ENCODE assay signal across 28 cellular contexts in the genomic region with DNA sequence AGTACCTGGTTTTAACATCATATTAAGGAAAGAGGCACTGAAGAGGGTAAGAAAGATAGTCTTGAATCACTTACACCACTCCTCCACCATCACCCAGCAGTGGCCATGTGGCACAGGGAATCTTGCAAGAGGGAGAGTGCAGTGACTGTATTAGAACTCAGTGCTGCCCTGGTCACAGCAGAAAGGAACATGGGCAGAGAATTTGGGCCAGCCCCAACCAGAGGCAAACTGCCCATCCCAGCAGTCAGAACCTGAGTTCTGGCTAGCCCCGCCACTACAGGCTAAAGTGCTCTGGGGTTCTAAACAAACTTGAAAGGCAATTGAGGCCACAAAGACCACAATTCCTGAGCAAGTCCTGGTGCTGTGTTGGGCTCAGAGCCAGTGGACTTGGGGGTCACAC.
"Had no signal": no experiment of that assay in that cellular context is flagged by ENCODE, and none has a peak within 500 bp of the region (broad histone marks: within the 10 kb centered on the region; RNA-seq: fewer than 3 reads in every experiment).

No MANE protein-coding gene starts in this region.

- DNase-seq: head of caudate nucleus; hippocampal formation; immature natural killer cell; kidney; left colon; left ventricle myocardium inferior; mesendoderm; naive B cell; natural killer cell; nephron progenitor cell; nucleus accumbens; pancreas; psoas muscle; right lobe of liver; stimulated activated CD4-positive, alpha-beta T cell treated with anti-CD3 and anti-CD28 coated beads, Interleukin-1b, Interleukin-23, amount 100 ng/mL, for 48 hours; stimulated activated CD4-positive, alpha-beta T cell treated with anti-CD3 and anti-CD28 coated beads, Interleukin-2, amount 100 ng/mL, for 48 hours; stimulated activated CD4-positive, alpha-beta T cell treated with anti-CD3 and anti-CD28 coated beads, Interleukin-4, amount 100 ng/mL, for 4 hours; stimulated activated CD8-positive, alpha-beta memory T cell treated with anti-CD3 and anti-CD28 coated beads, Interleukin-4, amount 100 ng/mL, for 48 hours; stimulated activated naive B cell treated with anti-CD40 and anti-IgM and Interleukin-4, amounts not matched to agents 10 μg/mL and 1 μg/mL and 100 μg/mL, for 72 hours; stimulated activated naive CD8-positive, alpha-beta T cell treated with anti-CD3 and anti-CD28 coated beads, Interleukin-15, Interleukin-2, amounts not matched to agents 100 U/mL and 50 U/mL, for 24 hours; stomach; testis; thyroid gland; trophoblast cell; upper lobe of right lung had no signal

- H3K27ac ChIP-seq: left ventricle myocardium inferior, pancreas, psoas muscle, right lobe of liver, stomach, testis, thyroid gland, upper lobe of right lung had no signal

- H3K36me3 Mint-ChIP-seq: naive B cell; stimulated activated naive B cell treated with anti-CD40 and anti-IgM and Interleukin-4, amounts not matched to agents 10 μg/mL and 1 μg/mL and 100 μg/mL, for 72 hours had no signal

- H3K4me1 ChIP-seq: left ventricle myocardium inferior, pancreas, psoas muscle, right lobe of liver, stomach, testis, thyroid gland, upper lobe of right lung had no signal

- H3K4me3 ChIP-seq: left ventricle myocardium inferior, lung, pancreas, psoas muscle, right lobe of liver, smooth muscle cell, stomach, testis, thyroid gland, upper lobe of right lung had no signal

- ATAC-seq: left colon; natural killer cell; pancreas; psoas muscle; right lobe of liver; stimulated activated naive B cell treated with anti-CD40 and anti-IgM and Interleukin-4, amounts not matched to agents 10 μg/mL and 1 μg/mL and 100 μg/mL, for 72 hours; stimulated activated naive CD8-positive, alpha-beta T cell treated with anti-CD3 and anti-CD28 coated beads, Interleukin-15, Interleukin-2, amounts not matched to agents 100 U/mL and 50 U/mL, for 24 hours; upper lobe of right lung had no signal

- H3K27me3 ChIP-seq: pancreas, right lobe of liver, stomach, testis, thyroid gland, upper lobe of right lung had no signal

- H3K4me3 Mint-ChIP-seq: immature natural killer cell; mesothelial cell of epicardium; naive B cell; natural killer cell; nephron progenitor cell; stimulated activated naive B cell treated with anti-CD40 and anti-IgM and Interleukin-4, amounts not matched to agents 10 μg/mL and 1 μg/mL and 100 μg/mL, for 72 hours had no signal

- H3K9me3 ChIP-seq: pancreas, psoas muscle, right lobe of liver, testis, thyroid gland, upper lobe of right lung had no signal

- H3K4me2 ChIP-seq: smooth muscle cell had no signal

- H3K36me3 ChIP-seq: left ventricle myocardium inferior, pancreas, right lobe of liver, stomach, thyroid gland, upper lobe of right lung had no signal

- H3K4me1 Mint-ChIP-seq: immature natural killer cell; mesothelial cell of epicardium; naive B cell; natural killer cell; stimulated activated naive B cell treated with anti-CD40 and anti-IgM and Interleukin-4, amounts not matched to agents 10 μg/mL and 1 μg/mL and 100 μg/mL, for 72 hours had no signal

- H3K27ac Mint-ChIP-seq: immature natural killer cell; mesothelial cell of epicardium; naive B cell; natural killer cell; nephron progenitor cell; stimulated activated naive B cell treated with anti-CD40 and anti-IgM and Interleukin-4, amounts not matched to agents 10 μg/mL and 1 μg/mL and 100 μg/mL, for 72 hours had no signal
